Comparison of ENCODE assay signal across 8 cellular contexts in the genomic region with DNA sequence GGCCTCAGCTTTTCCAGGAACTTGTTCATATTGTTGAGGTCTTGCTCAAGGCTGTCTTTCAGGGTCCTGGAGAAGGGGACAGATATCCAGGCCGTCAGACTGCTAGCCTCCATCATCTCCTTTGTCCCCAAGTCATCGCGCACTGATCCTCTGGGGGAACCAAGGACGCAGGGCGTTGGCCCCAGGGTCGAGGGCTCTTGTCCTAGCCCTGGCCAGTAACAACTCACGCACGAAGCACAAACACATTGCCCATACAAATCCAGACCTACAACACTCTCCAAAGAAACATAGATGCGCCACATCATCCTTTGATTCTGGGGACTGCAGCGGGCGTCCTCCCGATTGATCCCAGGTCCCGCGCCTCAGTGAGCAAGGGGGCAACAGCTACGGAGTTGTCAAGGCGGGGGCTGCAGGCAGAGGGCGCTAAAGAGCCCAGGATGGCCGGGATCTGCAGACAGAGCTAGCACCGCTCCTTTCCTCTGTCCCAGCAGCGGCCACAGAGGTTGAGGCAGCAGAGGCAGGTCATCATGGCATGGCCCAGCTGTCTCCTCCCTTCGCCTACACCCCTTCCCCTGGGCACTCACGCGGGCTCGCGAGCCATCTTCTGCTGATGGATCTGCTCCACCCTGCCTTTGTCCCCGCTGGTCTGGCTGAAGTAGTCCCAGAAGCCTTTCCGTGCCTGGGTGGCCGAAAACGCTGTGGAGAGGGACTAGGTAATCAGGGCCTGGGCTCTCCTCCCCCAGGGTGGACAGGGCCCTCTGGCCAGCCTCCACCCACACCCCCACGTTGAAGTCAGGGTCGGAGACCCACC. TPM values are rescaled to one million over a fixed set of nuclear protein-coding genes. Genes with fewer than 3 reads are reported as not detected.
A peak's percentile ranks its signal among the peaks of the same experiment; 100 is the strongest.
DNase-seq lines count a peak whose midpoint lies in the region; ATAC-seq, FAIRE-seq and TF ChIP-seq lines count a peak whose summit lies in the region.

No MANE protein-coding gene starts in this region.

- TF ChIP-seq CTCF in DOHH2 (IDR thresholded peaks at IDR 0.05; ENCODE audit: low read depth, low read length, poor library complexity, severe bottlenecking) (peak; percentile 84), omental fat pad (IDR thresholded peaks at IDR 0.05) (peak in 1 of 3 donors; percentile 31)

- ATAC-seq in omental fat pad (ENCODE audit: low FRiP score) (peak; percentile 39), GM21737 (IDR thresholded peaks at IDR 0.05; ENCODE audit: unreplicated experiment) (no peak)

- H3F3A ChIP-seq in DOHH2 (ENCODE audit: control insufficient read depth, insufficient read depth), result no peaks in the 10 kb centered on the region

- no peaks in the 10 kb centered on the region for H3K27me3 ChIP-seq in DOHH2 (ENCODE audit: control insufficient read depth, low read length)
- no peaks in the 10 kb centered on the region for H3K27me3 ChIP-seq in SJSA1 (replicated peaks)

- no peaks in the 10 kb centered on the region for H3K9me3 ChIP-seq in DOHH2 (ENCODE audit: control insufficient read depth, insufficient read depth, low read length)
- no peaks in the 10 kb centered on the region for H3K9me3 ChIP-seq in SJSA1 (replicated peaks)

- no peak overlapping the region for H3K4me2 ChIP-seq in DOHH2 (ENCODE audit: low read length)

- FAIRE-seq in frontal cortex (lab: Jason Lieb, UNC), result no peak

- peaks cover 20% of the 10 kb centered on the region for H3K4me1 ChIP-seq in DOHH2 (ENCODE audit: control insufficient read depth, low read length)
- H3K4me1 ChIP-seq in SJSA1 (replicated peaks), result 0 out of 2 replicates have a peak, but pooled peaks cover 8% of the 10 kb centered on the region

- no peaks in the 10 kb centered on the region for H3K9me2 ChIP-seq in DOHH2 (replicated peaks; ENCODE audit: control insufficient read depth, low read length)

- no peak overlapping the region for H3K4me3 ChIP-seq in DOHH2 (ENCODE audit: low read length)
- no peak overlapping the region for H3K4me3 ChIP-seq in SJSA1

- H3K27ac ChIP-seq in DOHH2 (ENCODE audit: low read depth, low read length), result no peak overlapping the region
- H3K27ac ChIP-seq in SJSA1, result no peak overlapping the region

- no peaks in the 10 kb centered on the region for H4K20me1 ChIP-seq in DOHH2 (ENCODE audit: control insufficient read depth, insufficient read depth, low read depth, low read length)

- H3K79me2 ChIP-seq in DOHH2 (ENCODE audit: control insufficient read depth, low read length), result peaks cover 19% of the 10 kb centered on the region

- H3K36me3 ChIP-seq in DOHH2 (ENCODE audit: control insufficient read depth, low read length) (peaks cover 15% of the 10 kb centered on the region), SJSA1 (peaks cover 5% of the 10 kb centered on the region)

- DNase-seq in LHCN-M2 (ENCODE audit: low read depth), result peak; percentile 60
- DNase-seq in SJSA1 (ENCODE audit: low read depth in 1 of 2, low spot score in 2 of 2), result peak; percentile 37 to 59
- peak; percentile 76 for DNase-seq in activated gamma-delta T cell treated with Interleukin-2 at 50 U/mL for 16 hours
- DNase-seq in frontal cortex (ENCODE audit: low spot score in 2 of 2), result peak; percentile 86 to 89
- DNase-seq in omental fat pad (ENCODE audit: low spot score), result peak; percentile 72
- peak; percentile 86 for DNase-seq in superior temporal gyrus (ENCODE audit: extremely low spot score)

RNA-seq across cellular contexts. Expression of gene APOA5, which starts 0.5 kb away (rescaled TPM):
- total RNA-seq in LHCN-M2 (2014; rRNA removed) (not detected in 2 replicates), frontal cortex (not detected), omental fat pad (not detected)
- not detected for polyA plus RNA-seq in LHCN-M2 (2012)
- not detected in 2 replicates for total RNA-seq in SJSA1 (2014; rRNA removed; shearing (Covaris generic))

RNA-seq across cellular contexts. Expression of gene ZPR1, which starts 3.4 kb away (rescaled TPM):
- total RNA-seq in LHCN-M2 (2014; rRNA removed), result 67.5 and 78.7 TPM in 2 replicates
- polyA plus RNA-seq in LHCN-M2 (2012), result 43.9 TPM
- 22.2 and 29.4 TPM in 2 replicates for total RNA-seq in SJSA1 (2014; rRNA removed; shearing (Covaris generic))
- 55.8 TPM for total RNA-seq in frontal cortex
- 10 to 100 TPM; 23.5 to 83.9 (median 54.6) TPM for total RNA-seq in omental fat pad

RNA-seq across cellular contexts. Expression of gene BUD13, which starts 18.4 kb away (rescaled TPM):
- total RNA-seq in LHCN-M2 (2014; rRNA removed), result 16.6 and 17.7 TPM in 2 replicates
- polyA plus RNA-seq in LHCN-M2 (2012), result 9.9 TPM
- total RNA-seq in SJSA1 (2014; rRNA removed; shearing (Covaris generic)), result 15.5 and 18.5 TPM in 2 replicates
- total RNA-seq in frontal cortex, result 20.8 TPM
- total RNA-seq in omental fat pad, result 10 to 100 TPM in 3 of 4 donors, 1 to 10 TPM in 1; 9.7 to 18.8 (median 12.0) TPM

RNA-seq across cellular contexts. Expression of gene APOA4, which starts 31.9 kb away (rescaled TPM):
- total RNA-seq in LHCN-M2 (2014; rRNA removed) (not detected in 2 replicates), frontal cortex (not detected), omental fat pad (1 to 10 TPM in 1 of 4 donors, not detected in 3; 1.1 TPM)
- polyA plus RNA-seq in LHCN-M2 (2012), result not detected
- total RNA-seq in SJSA1 (2014; rRNA removed; shearing (Covaris generic)), result not detected in 2 replicates

RNA-seq across cellular contexts. Expression of gene APOC3, which starts 38.5 kb away (rescaled TPM):
- total RNA-seq in LHCN-M2 (2014; rRNA removed) (not detected in 2 replicates), frontal cortex (not detected), omental fat pad (1 to 10 TPM in 1 of 4 donors, not detected in 3; 3.5 TPM)
- polyA plus RNA-seq in LHCN-M2 (2012), result not detected
- total RNA-seq in SJSA1 (2014; rRNA removed; shearing (Covaris generic)), result not detected in 2 replicates
